14 cellular contexts compared by ENCODE assay signal in genomic region chr15:22405765-22406164, GRCh38. TPM values are rescaled to one million over a fixed set of nuclear protein-coding genes. Genes with fewer than 3 reads are reported as not detected.
"Had no signal": no experiment of that assay in that cellular context is flagged by ENCODE, and none has a peak within 500 bp of the region (broad histone marks: within the 10 kb centered on the region; RNA-seq: fewer than 3 reads in every experiment).

No MANE protein-coding gene starts in this region.

RNA-seq across cellular contexts. Expression of gene GOLGA6L22, which starts 52.9 kb away (rescaled TPM):
- total RNA-seq: subcutaneous adipose tissue, suprapubic skin, temporal lobe, thoracic aorta, thyroid gland, tibial nerve, transverse colon, upper lobe of left lung, upper lobe of right lung, ureter, urinary bladder, uterus, vagina had no signal
- polyA plus RNA-seq: stomach, urinary bladder had no signal
